Comparison of ENCODE assay signal across 10 cellular contexts in genomic region chr16:81601008-81601428, GRCh38.
DNase-seq lines count a peak whose midpoint lies in the region; ATAC-seq and TF ChIP-seq lines count a peak whose summit lies in the region.
"Had no signal": no experiment of that assay in that cellular context is flagged by ENCODE, and none has a peak within 500 bp of the region (broad histone marks: within the 10 kb centered on the region; RNA-seq: fewer than 3 reads in every experiment).

No MANE protein-coding gene starts in this region.

- no peak overlapping the region for H3K4me3 Mint-ChIP-seq in stimulated activated naive CD8-positive, alpha-beta T cell treated with anti-CD3 and anti-CD28 coated beads, Interleukin-15, amount 100 ng/mL, for 72 hours
- H3K4me3 Mint-ChIP-seq in activated T-helper 17 cell treated with anti-CD3 and anti-CD28 coated beads, Interleukin-2, amount 50 U/mL, for 72 hours: no peak overlapping the region

- no peak overlapping the region for H3K27ac Mint-ChIP-seq in stimulated activated naive CD8-positive, alpha-beta T cell treated with anti-CD3 and anti-CD28 coated beads, Interleukin-15, amount 100 ng/mL, for 72 hours
- no peak overlapping the region for H3K27ac Mint-ChIP-seq in activated T-helper 17 cell treated with anti-CD3 and anti-CD28 coated beads, Interleukin-2, amount 50 U/mL, for 72 hours

- no peak for TF ChIP-seq RAD21 in HCT116 (IDR thresholded peaks at IDR 0.05; ENCODE audit: low read depth)

- H3K4me1 Mint-ChIP-seq in stimulated activated naive CD8-positive, alpha-beta T cell treated with anti-CD3 and anti-CD28 coated beads, Interleukin-15, amount 100 ng/mL, for 72 hours: peaks cover 20% of the 10 kb centered on the region
- H3K4me1 Mint-ChIP-seq in activated T-helper 17 cell treated with anti-CD3 and anti-CD28 coated beads, Interleukin-2, amount 50 U/mL, for 72 hours: peaks cover 16% of the 10 kb centered on the region

- peaks cover 87% of the 10 kb centered on the region for H3K79me2 ChIP-seq in HCT116 (ENCODE audit: insufficient read depth, low read length)

- H3K27ac ChIP-seq in HCT116 (ENCODE audit: low read depth, low read length): no peak overlapping the region
- H3K27ac ChIP-seq: KMS-11 had no signal

- H3K4me2 ChIP-seq in HCT116 (ENCODE audit: low read length) (peak overlapping the region; percentile 34), skeletal muscle satellite cell (ENCODE audit: low read length) (peak overlapping the region; percentile 20)
- H3K4me2 ChIP-seq: KMS-11 had no signal

- TF ChIP-seq POLR2A in HCT116 (IDR thresholded peaks at IDR 0.05; ENCODE audit: borderline replicate concordance, extremely low read depth, insufficient read depth, insufficient read length): no peak

- H3K9me3 Mint-ChIP-seq in stimulated activated naive CD8-positive, alpha-beta T cell treated with anti-CD3 and anti-CD28 coated beads, Interleukin-15, amount 100 ng/mL, for 72 hours: no peaks in the 10 kb centered on the region
- H3K9me3 Mint-ChIP-seq in activated T-helper 17 cell treated with anti-CD3 and anti-CD28 coated beads, Interleukin-2, amount 50 U/mL, for 72 hours: no peaks in the 10 kb centered on the region

- intact Hi-C loops in HCT116 (cut with micrococcal nuclease): no loop called here

- no peaks in the 10 kb centered on the region for H3K27me3 Mint-ChIP-seq in stimulated activated naive CD8-positive, alpha-beta T cell treated with anti-CD3 and anti-CD28 coated beads, Interleukin-15, amount 100 ng/mL, for 72 hours
- no peaks in the 10 kb centered on the region for H3K27me3 Mint-ChIP-seq in activated T-helper 17 cell treated with anti-CD3 and anti-CD28 coated beads, Interleukin-2, amount 50 U/mL, for 72 hours

- TF ChIP-seq CTCF in HCT116 (IDR thresholded peaks at IDR 0.05 in 2 of 3, conservative IDR thresholded peaks at IDR 0.05 in 1 of 3; ENCODE audit: borderline replicate concordance in 1 of 3, insufficient read depth in 1 of 3, low read depth in 2 of 3, low read length in 2 of 3): no peak
- no peak for TF ChIP-seq CTCF in fibroblast of villous mesenchyme (IDR thresholded peaks at IDR 0.05; ENCODE audit: insufficient read depth, low read depth, low read length)

- peak overlapping the region; percentile 32 for H3K9ac ChIP-seq in HCT116 (ENCODE audit: low read length)
- H3K9ac ChIP-seq in skeletal muscle satellite cell (ENCODE audit: low read depth, low read length): peak overlapping the region; percentile 22
- H3K9ac ChIP-seq: KMS-11 had no signal

- H2AFZ ChIP-seq in HCT116 (ENCODE audit: low read depth, low read length, poor library complexity, severe bottlenecking): no peak overlapping the region

- DNase-seq in HCT116 (ENCODE audit: low read depth, low spot score): no peak
- DNase-seq in fibroblast of villous mesenchyme (ENCODE audit: low read depth): peak; percentile 33
- no peak for DNase-seq in activated CD8-positive, alpha-beta memory T cell treated with anti-CD3 and anti-CD28 coated beads, Interleukin-2, amount 50 U/mL, for 48 hours
- no peak for DNase-seq in stimulated activated naive CD8-positive, alpha-beta T cell treated with anti-CD3 and anti-CD28 coated beads, Interleukin-15, amount 100 ng/mL, for 72 hours
- DNase-seq: left colon had no signal

- H3K9me3 ChIP-seq in HCT116 (ENCODE audit: control insufficient read depth in 1 of 2, insufficient read depth in 1 of 2, low read depth in 1 of 2, low read length in 2 of 2) (no peaks in the 10 kb centered on the region), skeletal muscle satellite cell (replicated peaks; ENCODE audit: low read length) (no peaks in the 10 kb centered on the region)

- H3K27me3 ChIP-seq in HCT116 (ENCODE audit: insufficient read depth, low read length): no peaks in the 10 kb centered on the region
- no peaks in the 10 kb centered on the region for H3K27me3 ChIP-seq in skeletal muscle satellite cell (ENCODE audit: control insufficient read depth, insufficient read depth, low read length)

- POLR2A ChIA-PET in HCT116 (lab: Charles Lee): no interaction called here

- RAD21 ChIA-PET in HCT116 (lab: Charles Lee; ENCODE audit: low non-redundant PET in 1 of 2, low total read pairs in 2 of 2, uncharacterized antibody in 2 of 2, unreplicated experiment in 2 of 2): no interaction called here

- H3K4me3 ChIP-seq in HCT116 (replicated peaks in 1 of 2; ENCODE audit: low read depth in 1 of 2, low read length in 2 of 2) (no peak overlapping the region), fibroblast of villous mesenchyme (ENCODE audit: low read depth, low read length) (no peak overlapping the region), skeletal muscle satellite cell (ENCODE audit: low read length) (no peak overlapping the region)

- peaks cover 6% of the 10 kb centered on the region for H3K36me3 Mint-ChIP-seq in activated T-helper 17 cell treated with anti-CD3 and anti-CD28 coated beads, Interleukin-2, amount 50 U/mL, for 72 hours (ENCODE audit: low read depth)

- H3K9me2 ChIP-seq in HCT116 (ENCODE audit: insufficient read depth): no peaks in the 10 kb centered on the region

- H3K4me1 ChIP-seq in HCT116 (ENCODE audit: control insufficient read depth in 1 of 2, insufficient read depth in 2 of 2, low read length in 2 of 2) (peaks cover 43 to 67% of the 10 kb centered on the region in 2 experiments), skeletal muscle satellite cell (ENCODE audit: control insufficient read depth, insufficient read depth, low read length) (peaks cover 38% of the 10 kb centered on the region)

- BruUV-seq in HCT116 (replicated peaks; lab: Mats Ljungman, UMichigan): no TSS peak

- CTCF ChIA-PET in HCT116 (lab: Charles Lee): no interaction called here

- no peaks in the 10 kb centered on the region for H4K20me1 ChIP-seq in HCT116 (ENCODE audit: insufficient read depth)

- ATAC-seq in HCT116 (peak; percentile 13; the same call in 1 of the 2 replicates), SK-N-SH treated with all-trans-retinoic acid at 6 μM for 48 hours (peak; percentile 78), GM18502 (IDR thresholded peaks at IDR 0.05; ENCODE audit: poor library complexity, unreplicated experiment) (no peak)
- ATAC-seq in stimulated activated naive CD8-positive, alpha-beta T cell treated with anti-CD3 and anti-CD28 coated beads, Interleukin-15, amount 100 ng/mL, for 72 hours: no peak
- no peak for ATAC-seq in activated T-helper 17 cell treated with anti-CD3 and anti-CD28 coated beads, Interleukin-2, amount 50 U/mL, for 72 hours (replicated peaks)

- H3K36me3 ChIP-seq in HCT116 (ENCODE audit: control insufficient read depth in 1 of 2, insufficient read depth in 2 of 2, low read length in 2 of 2): no peaks in the 10 kb centered on the region; a peak in 1 of 4 replicates
- no peaks in the 10 kb centered on the region for H3K36me3 ChIP-seq in skeletal muscle satellite cell (ENCODE audit: insufficient read depth, low read length)

TF ChIP-seq in HCT116, 20 proteins besides CTCF, POLR2A, EP300 and RAD21 (continues in another document):
- TF ChIP-seq EZH2 (IDR thresholded peaks at IDR 0.05): no peak
- TF ChIP-seq, protein P1, sequence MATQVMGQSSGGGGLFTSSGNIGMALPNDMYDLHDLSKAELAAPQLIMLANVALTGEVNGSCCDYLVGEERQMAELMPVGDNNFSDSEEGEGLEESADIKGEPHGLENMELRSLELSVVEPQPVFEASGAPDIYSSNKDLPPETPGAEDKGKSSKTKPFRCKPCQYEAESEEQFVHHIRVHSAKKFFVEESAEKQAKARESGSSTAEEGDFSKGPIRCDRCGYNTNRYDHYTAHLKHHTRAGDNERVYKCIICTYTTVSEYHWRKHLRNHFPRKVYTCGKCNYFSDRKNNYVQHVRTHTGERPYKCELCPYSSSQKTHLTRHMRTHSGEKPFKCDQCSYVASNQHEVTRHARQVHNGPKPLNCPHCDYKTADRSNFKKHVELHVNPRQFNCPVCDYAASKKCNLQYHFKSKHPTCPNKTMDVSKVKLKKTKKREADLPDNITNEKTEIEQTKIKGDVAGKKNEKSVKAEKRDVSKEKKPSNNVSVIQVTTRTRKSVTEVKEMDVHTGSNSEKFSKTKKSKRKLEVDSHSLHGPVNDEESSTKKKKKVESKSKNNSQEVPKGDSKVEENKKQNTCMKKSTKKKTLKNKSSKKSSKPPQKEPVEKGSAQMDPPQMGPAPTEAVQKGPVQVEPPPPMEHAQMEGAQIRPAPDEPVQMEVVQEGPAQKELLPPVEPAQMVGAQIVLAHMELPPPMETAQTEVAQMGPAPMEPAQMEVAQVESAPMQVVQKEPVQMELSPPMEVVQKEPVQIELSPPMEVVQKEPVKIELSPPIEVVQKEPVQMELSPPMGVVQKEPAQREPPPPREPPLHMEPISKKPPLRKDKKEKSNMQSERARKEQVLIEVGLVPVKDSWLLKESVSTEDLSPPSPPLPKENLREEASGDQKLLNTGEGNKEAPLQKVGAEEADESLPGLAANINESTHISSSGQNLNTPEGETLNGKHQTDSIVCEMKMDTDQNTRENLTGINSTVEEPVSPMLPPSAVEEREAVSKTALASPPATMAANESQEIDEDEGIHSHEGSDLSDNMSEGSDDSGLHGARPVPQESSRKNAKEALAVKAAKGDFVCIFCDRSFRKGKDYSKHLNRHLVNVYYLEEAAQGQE (IDR thresholded peaks at IDR 0.05; ENCODE audit: low read depth): no peak

TF ChIP-seq in SK-N-SH treated with all-trans-retinoic acid at 6 μM for 48 hours, 23 proteins besides CTCF, POLR2A, EP300 and RAD21 (continues in another document):
- TF ChIP-seq, protein P2, sequence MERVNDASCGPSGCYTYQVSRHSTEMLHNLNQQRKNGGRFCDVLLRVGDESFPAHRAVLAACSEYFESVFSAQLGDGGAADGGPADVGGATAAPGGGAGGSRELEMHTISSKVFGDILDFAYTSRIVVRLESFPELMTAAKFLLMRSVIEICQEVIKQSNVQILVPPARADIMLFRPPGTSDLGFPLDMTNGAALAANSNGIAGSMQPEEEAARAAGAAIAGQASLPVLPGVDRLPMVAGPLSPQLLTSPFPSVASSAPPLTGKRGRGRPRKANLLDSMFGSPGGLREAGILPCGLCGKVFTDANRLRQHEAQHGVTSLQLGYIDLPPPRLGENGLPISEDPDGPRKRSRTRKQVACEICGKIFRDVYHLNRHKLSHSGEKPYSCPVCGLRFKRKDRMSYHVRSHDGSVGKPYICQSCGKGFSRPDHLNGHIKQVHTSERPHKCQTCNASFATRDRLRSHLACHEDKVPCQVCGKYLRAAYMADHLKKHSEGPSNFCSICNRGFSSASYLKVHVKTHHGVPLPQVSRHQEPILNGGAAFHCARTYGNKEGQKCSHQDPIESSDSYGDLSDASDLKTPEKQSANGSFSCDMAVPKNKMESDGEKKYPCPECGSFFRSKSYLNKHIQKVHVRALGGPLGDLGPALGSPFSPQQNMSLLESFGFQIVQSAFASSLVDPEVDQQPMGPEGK (CRISPR knock-in tag; IDR thresholded peaks at IDR 0.05; ENCODE audit: borderline replicate concordance): no peak; the same call in 1 of the 2 replicates
- TF ChIP-seq ESRRG (CRISPR knock-in tag; IDR thresholded peaks at IDR 0.05) (no peak), GLIS3 (CRISPR knock-in tag; IDR thresholded peaks at IDR 0.05) (no peak), ZFP3 (CRISPR knock-in tag; IDR thresholded peaks at IDR 0.05) (no peak), ISL1 (CRISPR knock-in tag; IDR thresholded peaks at IDR 0.05) (no peak), RARB (CRISPR knock-in tag; IDR thresholded peaks at IDR 0.05) (no peak)

Comparison
In these comparisons a context has a peak if more than half of its experiments do, and no peak if none do; other contexts are left out.
1. ATAC-seq: peak in HCT116 (single experiment) and SK-N-SH treated with all-trans-retinoic acid at 6 μM for 48 hours (single experiment); none in GM18502 (single experiment), stimulated activated naive CD8-positive, alpha-beta T cell treated with anti-CD3 and anti-CD28 coated beads, Interleukin-15, amount 100 ng/mL, for 72 hours (single experiment) and activated T-helper 17 cell treated with anti-CD3 and anti-CD28 coated beads, Interleukin-2, amount 50 U/mL, for 72 hours (single experiment).